In the genomic region with DNA sequence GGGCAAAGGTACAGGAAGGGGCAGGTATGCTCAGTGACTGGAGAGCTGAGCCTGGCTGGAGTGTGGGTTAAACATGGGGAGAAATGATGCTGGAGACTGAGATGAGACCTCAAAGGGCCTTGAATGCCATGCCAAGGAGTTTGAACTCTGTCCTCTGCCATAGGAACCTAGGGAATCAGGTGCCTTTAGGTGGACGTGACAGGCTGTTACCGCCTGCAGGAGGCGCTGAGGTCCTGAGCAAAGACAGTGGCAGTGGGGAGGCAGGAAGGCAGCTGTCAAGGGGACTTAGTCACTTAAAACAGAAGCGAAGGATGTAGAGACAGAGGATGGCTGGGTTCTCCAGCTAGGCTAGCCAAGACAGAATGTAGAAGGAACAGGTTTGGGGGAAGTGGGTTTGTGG, we compare ENCODE assay signal across 9 cellular contexts. TPM values are rescaled to one million over a fixed set of nuclear protein-coding genes. Genes with fewer than 3 reads are reported as not detected.
A peak's percentile ranks its signal among the peaks of the same experiment; 100 is the strongest.
DNase-seq lines count a peak whose midpoint lies in the region; ATAC-seq and TF ChIP-seq lines count a peak whose summit lies in the region.
"Had no signal": no experiment of that assay in that cellular context is flagged by ENCODE, and none has a peak within 500 bp of the region (broad histone marks: within the 10 kb centered on the region; RNA-seq: fewer than 3 reads in every experiment).

No MANE protein-coding gene starts in this region.

- no peak overlapping the region for H3K4me3 Mint-ChIP-seq in chondrocyte (ENCODE audit: unreplicated experiment)

- no peaks in the 10 kb centered on the region for H3K4me1 Mint-ChIP-seq in chondrocyte (ENCODE audit: low read depth)

- BruUV-seq in PC-3 (replicated peaks; lab: Mats Ljungman, UMichigan): no TSS peak

- no peaks in the 10 kb centered on the region for H3K79me2 ChIP-seq in PC-3 (ENCODE audit: low read length)

- peaks cover 30% of the 10 kb centered on the region for H3K36me3 Mint-ChIP-seq in chondrocyte (ENCODE audit: low read depth)

- no peak overlapping the region for H3K4me2 ChIP-seq in PC-3 (ENCODE audit: low read length)

- no peak overlapping the region for H3K27ac ChIP-seq in PC-3 (ENCODE audit: low read length)
- H3K27ac ChIP-seq: SK-N-MC had no signal

- DNase-seq in NOMO-1 treated with DMSO at 0.1 percent for 48 hours (lab: John Stamatoyannopoulos, UW; ENCODE audit: unreplicated experiment) (peak; percentile 9), NOMO-1 (lab: John Stamatoyannopoulos, UW; ENCODE audit: unreplicated experiment in 2 of 2) (no peak), PC-3 (peak; percentile 34), chondrocyte (ENCODE audit: low spot score) (no peak), DMS79 (lab: John Stamatoyannopoulos, UW) (no peak)
- peak; percentile 40 for DNase-seq in stimulated activated CD4-positive, alpha-beta T cell treated with anti-CD3 and anti-CD28 coated beads, Interleukin-4, amount 100 ng/mL, for 1 hour

- intact Hi-C loops in PC-3 (cut with micrococcal nuclease): no loop called here

- no peaks in the 10 kb centered on the region for H3F3A ChIP-seq in PC-3 (ENCODE audit: low read length, unreplicated experiment)

- TF ChIP-seq POLR2A in GM18505 (IDR thresholded peaks at IDR 0.05; ENCODE audit: borderline replicate concordance, extremely low read depth, insufficient read depth, insufficient read length): no peak

- no peaks in the 10 kb centered on the region for H3K4me1 ChIP-seq in PC-3 (ENCODE audit: insufficient read depth, low read length)

- H3K27ac Mint-ChIP-seq in chondrocyte (ENCODE audit: unreplicated experiment): no peak overlapping the region

- TF ChIP-seq CTCF in PC-3 (conservative IDR thresholded peaks at IDR 0.05; ENCODE audit: low read depth, low read length) (peak; percentile 58), chondrocyte (IDR thresholded peaks at IDR 0.05) (peak; percentile 70)

- no peaks in the 10 kb centered on the region for H3K27me3 Mint-ChIP-seq in chondrocyte (ENCODE audit: low read depth)

- peak; percentile 15; the same call in 1 of the 2 replicates for ATAC-seq in PC-3
- no peak for ATAC-seq in GM18505 (IDR thresholded peaks at IDR 0.05; ENCODE audit: unreplicated experiment)
- ATAC-seq in HG03469 (IDR thresholded peaks at IDR 0.05; ENCODE audit: unreplicated experiment): no peak

- H3K9me2 ChIP-seq in PC-3 (replicated peaks; ENCODE audit: low read length): no peaks in the 10 kb centered on the region

- no peaks in the 10 kb centered on the region for H3K9me3 Mint-ChIP-seq in chondrocyte (ENCODE audit: low read depth)

- H2AFZ ChIP-seq in PC-3 (ENCODE audit: low read length): no peak overlapping the region

- H3K9me3 ChIP-seq in PC-3 (ENCODE audit: low read length): no peaks in the 10 kb centered on the region

- H3K9ac ChIP-seq in PC-3 (ENCODE audit: low read length): no peak overlapping the region

- no peaks in the 10 kb centered on the region for H4K20me1 ChIP-seq in PC-3 (ENCODE audit: low read length)

- H3K27me3 ChIP-seq in PC-3 (ENCODE audit: low read length): no peaks in the 10 kb centered on the region

- peaks cover 21% of the 10 kb centered on the region; the same call in 1 of the 2 replicates for H3K36me3 ChIP-seq in PC-3 (ENCODE audit: low read depth, low read length)

- POLR2A ChIA-PET in PC-3 (lab: Charles Lee; ENCODE audit: unreplicated experiment): no interaction called here

- no peak overlapping the region for H3K4me3 ChIP-seq in PC-3 (ENCODE audit: low read length)
- H3K4me3 ChIP-seq: SK-N-MC had no signal

- CTCF ChIA-PET in PC-3 (lab: Charles Lee): no interaction called here

RNA-seq across cellular contexts. Expression of a gene that starts 9.1 kb away (rescaled TPM):
- total RNA-seq in PC-3 (2014; rRNA removed) (366 and 441 TPM in 2 replicates), chondrocyte (118 to 156 TPM (median 120 TPM) in 3 replicates)

RNA-seq across cellular contexts. Expression of a gene that starts 13.5 kb away (rescaled TPM):
- total RNA-seq in PC-3 (2014; rRNA removed) (14.1 and 15.8 TPM in 2 replicates), chondrocyte (50.7 to 56.1 TPM (median 55.2 TPM) in 3 replicates)

RNA-seq across cellular contexts. Expression of a gene that starts 31.5 kb away (rescaled TPM):
- total RNA-seq in PC-3 (2014; rRNA removed) (13.7 and 14.1 TPM in 2 replicates), chondrocyte (17.2 to 18.4 TPM (median 17.9 TPM) in 3 replicates)

RNA-seq across cellular contexts. Expression of a gene that starts 37.7 kb away (rescaled TPM):
- total RNA-seq in PC-3 (2014; rRNA removed) (25.5 and 43.7 TPM in 2 replicates), chondrocyte (55.5 to 66.8 TPM (median 58.7 TPM) in 3 replicates)

RNA-seq across cellular contexts. Expression of a gene that starts 56.5 kb away (rescaled TPM):
- total RNA-seq in PC-3 (2014; rRNA removed) (24.7 and 28.7 TPM in 2 replicates), chondrocyte (44.9 to 64.2 TPM (median 50.0 TPM) in 3 replicates)

Comparison
In these comparisons a context has a peak if more than half of its experiments do, and no peak if none do; other contexts are left out.
1. DNase-seq: peak in NOMO-1 treated with DMSO at 0.1 percent for 48 hours (single experiment), PC-3 (single experiment) and stimulated activated CD4-positive, alpha-beta T cell treated with anti-CD3 and anti-CD28 coated beads, Interleukin-4, amount 100 ng/mL, for 1 hour (single experiment); none in NOMO-1 (0 of 2), chondrocyte (single experiment) and DMS79 (single experiment).